ENCODE assay signal across 20 cellular contexts in the genomic region with DNA sequence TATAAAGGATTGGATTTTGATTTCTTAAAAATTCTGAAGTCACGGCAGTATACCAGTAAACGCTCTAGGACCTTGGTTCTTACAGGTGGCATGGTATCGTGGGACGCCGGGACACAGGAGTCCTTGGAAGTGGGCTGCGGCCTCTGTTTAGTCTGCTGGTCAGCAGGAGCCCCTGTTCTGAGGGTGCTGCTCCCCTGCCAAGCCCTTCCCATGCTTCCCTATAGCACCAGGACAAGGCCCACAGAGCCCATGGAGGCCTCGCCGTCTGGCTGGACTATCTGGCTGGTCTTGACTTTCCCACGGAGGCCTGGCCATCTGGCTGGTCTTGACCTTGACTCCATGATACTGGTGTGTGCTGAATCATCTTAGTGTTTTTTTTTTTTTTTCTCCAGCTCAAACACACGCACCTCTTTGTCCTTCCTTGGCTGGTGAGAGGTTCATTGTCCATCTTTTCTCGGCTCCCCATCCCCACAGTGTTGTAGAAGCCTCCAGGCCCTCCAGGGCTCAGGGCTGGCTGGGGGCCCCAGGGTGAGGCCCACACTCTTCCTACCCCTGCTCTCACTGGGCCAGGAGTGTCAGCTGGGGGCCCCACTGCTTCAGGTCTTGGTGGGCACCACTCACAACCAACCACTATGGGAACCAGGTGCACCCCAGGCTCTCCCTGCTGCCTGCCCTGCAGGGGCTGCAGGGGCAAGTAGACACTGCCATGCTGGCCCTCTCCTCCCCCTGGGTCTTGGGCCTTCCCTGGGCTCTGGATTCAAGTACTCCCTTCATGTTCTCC. TPM values are rescaled to one million over a fixed set of nuclear protein-coding genes. Genes with fewer than 3 reads are reported as not detected.
DNase-seq lines count a peak whose midpoint lies in the region; ATAC-seq and TF ChIP-seq lines count a peak whose summit lies in the region.
"Had no signal": no experiment of that assay in that cellular context is flagged by ENCODE, and none has a peak within 500 bp of the region (broad histone marks: within the 10 kb centered on the region; RNA-seq: fewer than 3 reads in every experiment).

No MANE protein-coding gene starts in this region.

- no peaks in the 10 kb centered on the region for H3K9me3 ChIP-seq in lower lobe of right lung

- H3K4me1 Mint-ChIP-seq in chondrocyte (ENCODE audit: low read depth): no peaks in the 10 kb centered on the region
- H3K4me1 Mint-ChIP-seq: B cell, GM23338 had no signal

- in situ Hi-C loops in ACHN (cut with HindIII; ENCODE audit: low pct_ligation_motif_present, low pct_unique_long_range_greater_than_20kb, low sequenced_read_pairs): no loop called here

- intact Hi-C loops in Right ventricle myocardium superior (cut with DNase I): no loop called here
- intact Hi-C loops in cardiac septum (cut with DNase I): no loop called here
- intact Hi-C loops in lower lobe of right lung (cut with DNase I): no loop called here

- no peaks in the 10 kb centered on the region for H3K27me3 Mint-ChIP-seq in chondrocyte (ENCODE audit: low read depth)
- H3K27me3 Mint-ChIP-seq: B cell had no signal

- H3K27ac ChIP-seq in lower lobe of right lung (no peak overlapping the region), rectal smooth muscle tissue (ENCODE audit: low read depth, low read length) (no peak overlapping the region)
- H3K27ac ChIP-seq: BLaER1 treated with 17β-estradiol and CSF1 and Interleukin-3, amounts not matched to agents 10 nM and 100 nM; HL-60 had no signal

- CTCF ChIA-PET in GM10248 (lab: Yijun Ruan, JAX): no interaction called here

- TF ChIP-seq CTCF in chondrocyte (IDR thresholded peaks at IDR 0.05) (no peak), lower lobe of right lung (IDR thresholded peaks at IDR 0.05) (no peak), GM10248 (IDR thresholded peaks at IDR 0.05; ENCODE audit: control extremely low read depth, extremely low read depth, low read depth, missing control alignments) (no peak)

- peak overlapping the region; percentile 36 for H3K9ac ChIP-seq in rectal smooth muscle tissue (ENCODE audit: low read length)
- H3K9ac ChIP-seq: BLaER1 treated with 17β-estradiol and CSF1 and Interleukin-3, amounts not matched to agents 10 nM and 100 nM had no signal

- no peak for ATAC-seq in Right ventricle myocardium superior (ENCODE audit: poor library complexity)
- ATAC-seq in lower lobe of right lung: no peak
- ATAC-seq in GM18873 (IDR thresholded peaks at IDR 0.05; ENCODE audit: low FRiP score, unreplicated experiment): no peak
- ATAC-seq: CD8-positive, alpha-beta T cell; GM23338 had no signal

- H3K4me3 Mint-ChIP-seq in chondrocyte (ENCODE audit: unreplicated experiment): no peak overlapping the region
- H3K4me3 Mint-ChIP-seq: B cell; CD8-positive, alpha-beta T cell; GM23338 had no signal

- H3K4me3 ChIP-seq in lower lobe of right lung: no peak overlapping the region
- H3K4me3 ChIP-seq in rectal smooth muscle tissue (ENCODE audit: low read length): no peak overlapping the region
- H3K4me3 ChIP-seq: BLaER1 treated with 17β-estradiol and CSF1 and Interleukin-3, amounts not matched to agents 10 nM and 100 nM; GM23338 had no signal

- no peak overlapping the region for H3K27ac Mint-ChIP-seq in chondrocyte (ENCODE audit: unreplicated experiment)
- H3K27ac Mint-ChIP-seq: B cell; CD8-positive, alpha-beta T cell; GM23338 had no signal

- H3K36me3 ChIP-seq in lower lobe of right lung: no peaks in the 10 kb centered on the region
- no peaks in the 10 kb centered on the region for H3K36me3 ChIP-seq in rectal smooth muscle tissue (ENCODE audit: control insufficient read depth, insufficient read depth, low read length)
- H3K36me3 ChIP-seq: BLaER1 treated with 17β-estradiol and CSF1 and Interleukin-3, amounts not matched to agents 10 nM and 100 nM had no signal

- H3K4me1 ChIP-seq in lower lobe of right lung (peaks cover 3% of the 10 kb centered on the region), rectal smooth muscle tissue (ENCODE audit: control insufficient read depth, insufficient read depth, low read length) (no peaks in the 10 kb centered on the region)

- peaks cover 17% of the 10 kb centered on the region for H3K9me3 Mint-ChIP-seq in chondrocyte (ENCODE audit: low read depth)
- H3K9me3 Mint-ChIP-seq: CD8-positive, alpha-beta T cell had no signal

- H3K27me3 ChIP-seq in lower lobe of right lung (ENCODE audit: low read depth): peaks cover 13% of the 10 kb centered on the region
- no peaks in the 10 kb centered on the region for H3K27me3 ChIP-seq in rectal smooth muscle tissue (ENCODE audit: control insufficient read depth, insufficient read depth, low read length)

- POLR2A ChIA-PET in GM10248 (lab: Yijun Ruan, JAX): no interaction called here

- DNase-seq in Right ventricle myocardium superior (peak; percentile 39), cardiac septum (ENCODE audit: low spot score) (no peak), chondrocyte (ENCODE audit: low spot score) (peak; percentile 66), lower lobe of right lung (peak; percentile 35), ACHN (no peak), GM10248 (ENCODE audit: extremely low spot score) (no peak)
- DNase-seq: 8988T; Calu3; CD8-positive, alpha-beta T cell; DMS53; DND-41; EL; HCEC 1CT; IMR-90 had no signal

- H3K36me3 Mint-ChIP-seq in chondrocyte (ENCODE audit: low read depth): no peaks in the 10 kb centered on the region
- H3K36me3 Mint-ChIP-seq: CD8-positive, alpha-beta T cell had no signal

RNA-seq across cellular contexts. Expression of gene TTC34, which starts 16.5 kb away (rescaled TPM):
- total RNA-seq in Right ventricle myocardium superior: 0.56 TPM
- 0.35 TPM for total RNA-seq in cardiac septum
- total RNA-seq in chondrocyte: 0.60 to 1.8 TPM (median 0.67 TPM) in 3 replicates
- total RNA-seq in lower lobe of right lung: 2.6 TPM

Comparison
In these comparisons a context has a peak if more than half of its experiments do, and no peak if none do; other contexts are left out.
1. DNase-seq: peak in Right ventricle myocardium superior (single experiment), chondrocyte (single experiment) and lower lobe of right lung (single experiment); none in cardiac septum (single experiment), ACHN (single experiment) and GM10248 (single experiment).